In genomic region chr1:21909286-21909759, GRCh38 we compare ENCODE assay signal across 9 cellular contexts. TPM values are rescaled to one million over a fixed set of nuclear protein-coding genes. Genes with fewer than 3 reads are reported as not detected.
DNase-seq lines count a peak whose midpoint lies in the region; ATAC-seq and TF ChIP-seq lines count a peak whose summit lies in the region.
"Had no signal": no experiment of that assay in that cellular context is flagged by ENCODE, and none has a peak within 500 bp of the region (broad histone marks: within the 10 kb centered on the region; RNA-seq: fewer than 3 reads in every experiment).

No MANE protein-coding gene starts in this region.

- peaks cover 21% of the 10 kb centered on the region for H3K36me3 ChIP-seq in adipocyte (ENCODE audit: control insufficient read depth, insufficient read depth, low read length, severe bottlenecking)
- peaks cover 0 to 7% of the 10 kb centered on the region in 2 donors for H3K36me3 ChIP-seq in stomach smooth muscle (ENCODE audit: control insufficient read depth in 2 of 2, insufficient read depth in 2 of 2, low read length in 2 of 2)
- H3K36me3 ChIP-seq in mucosa of descending colon (ENCODE audit: low read depth), result no peaks in the 10 kb centered on the region

- H3K4me1 ChIP-seq in adipocyte (ENCODE audit: control insufficient read depth, insufficient read depth, low read length) (peaks cover 96% of the 10 kb centered on the region), stomach smooth muscle (ENCODE audit: control insufficient read depth, insufficient read depth, low read length) (peaks cover 97% of the 10 kb centered on the region), mucosa of descending colon (ENCODE audit: low read depth) (peaks cover 36% of the 10 kb centered on the region)

- TF ChIP-seq CTCF in HL-60 (IDR thresholded peaks at IDR 0.05; ENCODE audit: insufficient read depth, low read length), result no peak
- TF ChIP-seq CTCF in mucosa of descending colon (IDR thresholded peaks at IDR 0.05), result no peak

- H3K4me3 ChIP-seq in HL-60 (replicated peaks; ENCODE audit: insufficient read depth, low read length) (no peak overlapping the region), adipocyte (ENCODE audit: low read length) (no peak overlapping the region), stomach smooth muscle (ENCODE audit: low read length in 2 of 2) (peak overlapping the region in 1 of 2 donors; percentile 44), mucosa of descending colon (no peak overlapping the region)

- ATAC-seq in mucosa of descending colon, result no peak

- H3K9me3 ChIP-seq in adipocyte (ENCODE audit: control insufficient read depth, low read length), result no peaks in the 10 kb centered on the region
- H3K9me3 ChIP-seq in stomach smooth muscle (ENCODE audit: control insufficient read depth in 2 of 2, low read length in 2 of 2), result no peaks in the 10 kb centered on the region
- no peaks in the 10 kb centered on the region for H3K9me3 ChIP-seq in mucosa of descending colon

- peak overlapping the region; percentile 49 for H3K27ac ChIP-seq in HL-60 (replicated peaks)
- peak overlapping the region; percentile 64 for H3K27ac ChIP-seq in layer of hippocampus (ENCODE audit: low read depth, low read length)
- peak overlapping the region; percentile 96 for H3K27ac ChIP-seq in stomach smooth muscle (ENCODE audit: low read length)

- no peak for DNase-seq in HL-60 (ENCODE audit: low read depth in 1 of 2, low spot score in 1 of 2)
- DNase-seq in adipocyte (ENCODE audit: low read depth), result peak; percentile 61
- no peak for DNase-seq in mucosa of descending colon
- DNase-seq in Kasumi-1 (lab: John Stamatoyannopoulos, UW), result no peak
- no peak for DNase-seq in NCI-H2107 treated with DMSO at 0.1 percent for 48 hours (lab: John Stamatoyannopoulos, UW; ENCODE audit: unreplicated experiment)
- DNase-seq: effector CD8-positive, alpha-beta T cell; NCI-H524 had no signal

- H3K27me3 ChIP-seq in HL-60 (ENCODE audit: insufficient read depth, poor library complexity, severe bottlenecking), result no peaks in the 10 kb centered on the region
- no peaks in the 10 kb centered on the region for H3K27me3 ChIP-seq in adipocyte (replicated peaks; ENCODE audit: control insufficient read depth, insufficient read depth, low read length)
- no peaks in the 10 kb centered on the region for H3K27me3 ChIP-seq in layer of hippocampus (ENCODE audit: control insufficient read depth, insufficient read depth, low read length)
- H3K27me3 ChIP-seq in stomach smooth muscle (ENCODE audit: control insufficient read depth in 1 of 2, insufficient read depth in 2 of 2, low read length in 2 of 2), result no peaks in the 10 kb centered on the region

- intact Hi-C loops in mucosa of descending colon (cut with DNase I, micrococcal nuclease), result no loop called here

- H3K9ac ChIP-seq in adipocyte (ENCODE audit: low read length) (peak overlapping the region; percentile 87), stomach smooth muscle (ENCODE audit: low read length in 2 of 2) (peak overlapping the region; percentile 47 to 57)

RNA-seq across cellular contexts. Expression of gene HSPG2, which starts 27.8 kb away (rescaled TPM):
- total RNA-seq in mucosa of descending colon, result 100 to 1,000 TPM; 142 to 436 (median 197) TPM
